In the genomic region with DNA sequence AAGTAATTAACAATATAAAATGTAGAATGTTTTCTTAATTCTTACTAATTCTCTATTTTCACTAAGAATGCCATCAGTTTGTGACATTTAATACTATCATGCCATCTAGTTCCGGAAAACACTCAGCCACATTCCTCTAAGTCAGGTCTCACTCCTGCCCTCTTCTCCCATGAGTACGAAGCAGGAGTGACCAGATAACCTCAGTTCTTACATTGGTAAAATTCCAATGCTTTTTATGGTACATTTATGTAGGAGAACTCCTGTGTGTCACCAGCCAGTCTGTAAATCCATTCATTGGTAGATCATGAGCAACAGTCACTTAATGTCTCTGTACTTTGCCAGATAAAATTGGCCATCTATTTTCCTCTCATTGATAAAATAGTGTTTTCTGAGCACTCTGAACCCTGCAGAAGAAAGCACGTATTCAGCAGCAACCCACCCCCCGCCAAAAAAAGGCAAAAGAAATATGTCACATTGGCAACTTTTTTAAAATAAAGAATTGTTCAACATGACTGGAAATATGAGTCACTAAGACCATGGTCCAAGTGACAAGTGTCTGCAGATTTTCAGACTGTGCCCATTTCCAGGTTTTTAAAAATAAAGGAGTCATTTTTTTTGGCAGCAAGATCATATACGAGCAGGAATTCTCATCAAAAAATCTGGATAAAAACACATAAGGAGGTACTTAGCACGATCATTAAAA, we compare ENCODE assay signal across 17 cellular contexts.
"Had no signal": no experiment of that assay in that cellular context is flagged by ENCODE, and none has a peak within 500 bp of the region (broad histone marks: within the 10 kb centered on the region; RNA-seq: fewer than 3 reads in every experiment).

No MANE protein-coding gene starts in this region.

- H3K27ac ChIP-seq: foreskin keratinocyte, neutrophil, pancreas, psoas muscle, right atrium auricular region, upper lobe of right lung had no signal

- H3K4me1 ChIP-seq: right atrium auricular region had no signal

- H3K4me3 ChIP-seq: pancreas, psoas muscle, right atrium auricular region, upper lobe of right lung had no signal

- ATAC-seq: foreskin keratinocyte; pancreas; psoas muscle; stimulated activated naive CD8-positive, alpha-beta T cell treated with anti-CD3 and anti-CD28 coated beads, Interleukin-15, Interleukin-2, amounts not matched to agents 100 U/mL and 50 U/mL, for 24 hours; upper lobe of right lung had no signal

- H3K27me3 ChIP-seq: foreskin keratinocyte, pancreas, right atrium auricular region, upper lobe of right lung had no signal

- DNase-seq: activated CD4-positive, alpha-beta T cell treated with anti-CD3 and anti-CD28 coated beads for 4 hours; activated CD4-positive, alpha-beta T cell treated with anti-CD3 and anti-CD28 coated beads, Interleukin-2, amount 50 U/mL, for 48 hours; activated CD4-positive, CD25-positive, alpha-beta regulatory T cell; activated gamma-delta T cell; anterior cingulate cortex; effector CD8-positive, alpha-beta T cell; erythroblast; foreskin keratinocyte; pancreas; psoas muscle; stimulated activated CD4-positive, alpha-beta T cell treated with anti-CD3 and anti-CD28 coated beads, Interleukin-12 subunit alpha, Interleukin-12 subunit beta, amount 100 ng/mL, for 4 hours; stimulated activated CD4-positive, alpha-beta T cell treated with anti-CD3 and anti-CD28 coated beads, Interleukin-4, amount 100 ng/mL, for 4 hours; stimulated activated naive CD8-positive, alpha-beta T cell treated with anti-CD3 and anti-CD28 coated beads, Interleukin-15, Interleukin-2, amounts not matched to agents 100 U/mL and 50 U/mL, for 24 hours; T1000; upper lobe of right lung had no signal

- H3K9me3 ChIP-seq: neutrophil, pancreas, psoas muscle, right atrium auricular region, upper lobe of right lung had no signal

- H3K36me3 ChIP-seq: neutrophil, pancreas, right atrium auricular region, upper lobe of right lung had no signal

- FAIRE-seq: pancreas had no signal
